ENCODE assay signal across 11 cellular contexts in genomic region chr18:13538630-13539029, GRCh38.
A peak's percentile ranks its signal among the peaks of the same experiment; 100 is the strongest.
DNase-seq lines count a peak whose midpoint lies in the region; ATAC-seq, FAIRE-seq and TF ChIP-seq lines count a peak whose summit lies in the region.
"Had no signal": no experiment of that assay in that cellular context is flagged by ENCODE, and none has a peak within 500 bp of the region (broad histone marks: within the 10 kb centered on the region; RNA-seq: fewer than 3 reads in every experiment).

No MANE protein-coding gene starts in this region.

- H3K79me1 ChIP-seq in mesenchymal stem cell (replicated peaks; ENCODE audit: low read length, poor library complexity, severe bottlenecking): no peaks in the 10 kb centered on the region

- no peak overlapping the region for H4K8ac ChIP-seq in mesenchymal stem cell (ENCODE audit: low read length)

- no peak overlapping the region for H2AK5ac ChIP-seq in mesenchymal stem cell (ENCODE audit: low read length, severe bottlenecking)

- H3K4me3 ChIP-seq in left ventricle myocardium inferior (no peak overlapping the region), WERI-Rb-1 (ENCODE audit: low read depth, low read length) (no peak overlapping the region), mucosa of descending colon (no peak overlapping the region), transverse colon (no peak overlapping the region), small intestine (ENCODE audit: low read depth in 1 of 2, low read length in 2 of 2) (no peak overlapping the region), mesenchymal stem cell (ENCODE audit: insufficient read depth in 1 of 2, low read depth in 1 of 2, low read length in 2 of 2) (no peak overlapping the region)
- H3K4me3 ChIP-seq: body of pancreas had no signal

- H2BK120ac ChIP-seq in mesenchymal stem cell (ENCODE audit: low read depth, low read length): no peak overlapping the region

- H3K9ac ChIP-seq in mesenchymal stem cell (ENCODE audit: low read length): no peak overlapping the region

- no peak overlapping the region for H3K14ac ChIP-seq in mesenchymal stem cell (ENCODE audit: low read length in 2 of 2)

- H3K36me3 ChIP-seq in left ventricle myocardium inferior (no peaks in the 10 kb centered on the region), WERI-Rb-1 (no peaks in the 10 kb centered on the region), mucosa of descending colon (ENCODE audit: low read depth) (no peaks in the 10 kb centered on the region), transverse colon (no peaks in the 10 kb centered on the region), small intestine (ENCODE audit: control insufficient read depth in 2 of 2, insufficient read depth in 2 of 2, low read length in 2 of 2) (no peaks in the 10 kb centered on the region), mesenchymal stem cell (ENCODE audit: control insufficient read depth in 1 of 2, insufficient read depth in 2 of 2, low read depth in 1 of 2, low read length in 2 of 2) (no peaks in the 10 kb centered on the region)
- H3K36me3 ChIP-seq: BE2C had no signal

- in situ Hi-C loops in transverse colon (cut with MboI; ENCODE audit: low pct_ligation_motif_present in 1 of 4, low pct_unique_long_range_greater_than_20kb in 1 of 4, low sequenced_read_pairs in 3 of 4): loop anchor here in 3 of 4 donors (25.0 kb wide), 2 partner anchors 101 to 326 kb away; partner anchors contain the start of gene LDLRAD4 (in 3 of the 3)

- no peak overlapping the region for H2AFZ ChIP-seq in mesenchymal stem cell (ENCODE audit: low read depth, low read length)

- no peak overlapping the region for H2BK5ac ChIP-seq in mesenchymal stem cell (ENCODE audit: low read depth, low read length, poor library complexity, severe bottlenecking)

- H4K91ac ChIP-seq in mesenchymal stem cell (ENCODE audit: low read length): no peak overlapping the region

- TF ChIP-seq CTCF in left ventricle myocardium inferior (IDR thresholded peaks at IDR 0.05; ENCODE audit: borderline replicate concordance): no peak
- TF ChIP-seq CTCF in WERI-Rb-1 (IDR thresholded peaks at IDR 0.05; ENCODE audit: low read depth, low read length): no peak
- TF ChIP-seq CTCF in mucosa of descending colon (IDR thresholded peaks at IDR 0.05): no peak
- no peak for TF ChIP-seq CTCF in transverse colon (IDR thresholded peaks at IDR 0.05)

- no peak overlapping the region for H2BK12ac ChIP-seq in mesenchymal stem cell (ENCODE audit: low read length in 2 of 2)

- no peak overlapping the region for H2BK15ac ChIP-seq in mesenchymal stem cell (ENCODE audit: low read depth, poor library complexity, severe bottlenecking)

- no peak for FAIRE-seq in small intestine (lab: Jason Lieb, UNC)
- FAIRE-seq: H1 had no signal

- H3K18ac ChIP-seq in mesenchymal stem cell (ENCODE audit: low read depth in 1 of 2, low read length in 2 of 2): no peak overlapping the region

- no peaks in the 10 kb centered on the region for H3K9me3 ChIP-seq in left ventricle myocardium inferior (replicated peaks)
- H3K9me3 ChIP-seq in WERI-Rb-1 (ENCODE audit: severe bottlenecking): no peaks in the 10 kb centered on the region
- H3K9me3 ChIP-seq in mucosa of descending colon: no peaks in the 10 kb centered on the region
- H3K9me3 ChIP-seq in transverse colon: no peaks in the 10 kb centered on the region
- no peaks in the 10 kb centered on the region for H3K9me3 ChIP-seq in small intestine (ENCODE audit: control insufficient read depth, low read depth)
- no peaks in the 10 kb centered on the region for H3K9me3 ChIP-seq in mesenchymal stem cell (ENCODE audit: control insufficient read depth, low read length)
- H3K9me3 ChIP-seq: BE2C, body of pancreas had no signal

- H3K27ac ChIP-seq in left ventricle myocardium inferior (replicated peaks): peak overlapping the region; percentile 32
- H3K27ac ChIP-seq in WERI-Rb-1: no peak overlapping the region
- H3K27ac ChIP-seq in transverse colon: peak overlapping the region; percentile 78 to 82 (median 78)
- H3K27ac ChIP-seq in small intestine (ENCODE audit: low read depth in 1 of 2, low read length in 1 of 2): peak overlapping the region in 1 of 2 donors; percentile 50
- no peak overlapping the region for H3K27ac ChIP-seq in mesenchymal stem cell (ENCODE audit: low read length, poor library complexity, severe bottlenecking)

- no peak for TF ChIP-seq EP300 in transverse colon (IDR thresholded peaks at IDR 0.05; ENCODE audit: low read depth)

- no peak for TF ChIP-seq POLR2A in transverse colon (IDR thresholded peaks at IDR 0.05)

- intact Hi-C loops in left ventricle myocardium inferior (cut with micrococcal nuclease) (loop anchor here (10.0 kb wide), 1 partner anchor 324 kb away; the partner anchor contains the start of gene LDLRAD4), cardiac septum (cut with DNase I) (no loop called here), mucosa of descending colon (cut with DNase I, micrococcal nuclease) (loop anchor here (5.0 to 10.0 kb wide), 2 partner anchors 321 to 324 kb away; partner anchors contain the start of gene LDLRAD4 (in 2 of the 2)), transverse colon (cut with DNase I; ENCODE audit: low total_unique reads) (no loop called here)

- 40 to 77% methylated on average over 1 to 2 of the region's 2 CpGs for WGBS in transverse colon (ENCODE audit: low coverage in 1 of 2), 2 donors
- WGBS in small intestine, 3 donors: 76 to 89% (median 84%) methylated on average over 2 of the region's 2 CpGs
- 69% methylated on average over 2 of the region's 2 CpGs for WGBS in mesenchymal stem cell

- no peaks in the 10 kb centered on the region for H3K27me3 ChIP-seq in left ventricle myocardium inferior (ENCODE audit: low read depth)
- H3K27me3 ChIP-seq in WERI-Rb-1 (ENCODE audit: insufficient read depth, low read depth, severe bottlenecking): no peaks in the 10 kb centered on the region
- H3K27me3 ChIP-seq in transverse colon: no peaks in the 10 kb centered on the region
- no peaks in the 10 kb centered on the region for H3K27me3 ChIP-seq in small intestine (ENCODE audit: control insufficient read depth in 2 of 2, insufficient read depth in 2 of 2, low read length in 2 of 2)
- H3K27me3 ChIP-seq in mesenchymal stem cell (ENCODE audit: control insufficient read depth in 1 of 2, insufficient read depth in 1 of 2, low read length in 2 of 2): peaks cover 0 to 8% of the 10 kb centered on the region in 2 experiments
- H3K27me3 ChIP-seq: BE2C, body of pancreas had no signal

- H3K4me1 ChIP-seq in left ventricle myocardium inferior (peaks cover 52% of the 10 kb centered on the region), mucosa of descending colon (ENCODE audit: low read depth) (peaks cover 33% of the 10 kb centered on the region), transverse colon (peaks cover 41 to 68% (median 58%) of the 10 kb centered on the region in 4 donors), small intestine (ENCODE audit: control insufficient read depth in 2 of 2, insufficient read depth in 1 of 2, low read depth in 1 of 2, low read length in 1 of 2) (peaks cover 5 to 21% of the 10 kb centered on the region in 2 donors), mesenchymal stem cell (ENCODE audit: control insufficient read depth, insufficient read depth, low read depth, low read length) (no peaks in the 10 kb centered on the region)
- H3K4me1 ChIP-seq: BE2C had no signal

- peak; percentile 28 for ATAC-seq in mucosa of descending colon
- ATAC-seq in HG02973 (IDR thresholded peaks at IDR 0.05; ENCODE audit: unreplicated experiment): no peak
- ATAC-seq: body of pancreas had no signal

- H3K23ac ChIP-seq in mesenchymal stem cell (ENCODE audit: low read length in 2 of 2): no peak overlapping the region

- DNase-seq in left ventricle myocardium inferior: no peak
- no peak for DNase-seq in cardiac septum (ENCODE audit: low spot score)
- DNase-seq in WERI-Rb-1: peak; percentile 21
- no peak for DNase-seq in mucosa of descending colon
- DNase-seq in transverse colon: no peak
- no peak for DNase-seq in small intestine
- DNase-seq in mesenchymal stem cell: no peak
- DNase-seq: BE2C had no signal

- no peak overlapping the region for H3K4me2 ChIP-seq in mesenchymal stem cell (ENCODE audit: low read length, poor library complexity, severe bottlenecking)

- no peak overlapping the region for H3K4ac ChIP-seq in mesenchymal stem cell (ENCODE audit: low read depth in 1 of 2, low read length in 2 of 2)

Comparison
In these comparisons a context has a peak if more than half of its experiments do, and no peak if none do; other contexts are left out.
1. intact Hi-C loops: an anchor here in left ventricle myocardium inferior (10.0 kb wide) and mucosa of descending colon (5.0 to 10.0 kb wide); none called in cardiac septum and transverse colon.
2. H3K27ac ChIP-seq: peak in left ventricle myocardium inferior (single experiment) and transverse colon (4 of 4); none in WERI-Rb-1 (single experiment) and mesenchymal stem cell (single experiment).